8 cellular contexts compared by ENCODE assay signal in the genomic region with DNA sequence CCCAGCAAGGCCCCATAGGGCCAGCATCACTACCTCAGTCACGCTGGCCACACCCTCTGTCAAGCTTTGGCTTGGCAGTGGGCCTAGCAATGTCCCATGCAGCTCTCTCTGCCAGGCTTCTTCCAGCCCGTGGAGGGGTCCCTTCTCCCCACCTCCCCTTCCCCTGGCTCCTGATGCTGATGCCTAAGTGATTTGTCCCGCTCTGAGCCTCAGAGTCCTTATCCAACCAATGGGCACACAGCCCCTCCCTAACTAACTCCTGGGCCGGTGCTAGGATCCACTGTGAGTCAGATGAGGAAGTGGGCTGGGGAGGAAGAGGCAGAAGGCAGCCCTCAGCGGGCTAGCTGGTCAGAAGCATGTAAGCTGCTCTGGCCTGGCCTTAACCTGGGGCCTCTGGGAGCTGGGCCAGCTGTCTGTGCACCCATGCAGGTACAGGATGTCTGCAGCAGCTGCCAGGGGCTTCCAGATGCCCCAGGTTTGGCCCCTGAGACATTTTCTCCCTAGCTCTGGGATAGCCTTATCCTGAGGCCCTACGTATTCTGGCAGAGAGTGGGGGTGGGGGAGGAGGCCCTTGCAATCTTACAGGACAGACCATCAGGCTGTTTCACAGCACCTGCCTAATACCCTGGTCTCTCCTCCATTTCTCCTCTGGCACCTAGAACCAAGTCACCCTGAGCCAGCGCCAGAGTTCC. TPM values are rescaled to one million over a fixed set of nuclear protein-coding genes. Genes with fewer than 3 reads are reported as not detected.
DNase-seq lines count a peak whose midpoint lies in the region; ATAC-seq lines count a peak whose summit lies in the region.

No MANE protein-coding gene starts in this region.

- WGBS in right cardiac atrium = 16% methylated on average over 7 of the region's 7 CpGs

- ATAC-seq in GM21786 (IDR thresholded peaks at IDR 0.05; ENCODE audit: unreplicated experiment) (peak; percentile 73), right cardiac atrium (peak; percentile 40 to 66)

- DNase-seq in GM03348 (ENCODE audit: low spot score) (peak; percentile 86), M059J (ENCODE audit: low read depth) (peak; percentile 84), amniotic stem cell (lab: John Stamatoyannopoulos, UW) (peak; percentile 58), right cardiac atrium (peak; percentile 73 to 84 (median 80)), renal cortical epithelial cell (ENCODE audit: low read depth) (peak; percentile 84)
- no peak for DNase-seq in activated CD4-positive, CD25-positive, alpha-beta regulatory T cell (lab: John Stamatoyannopoulos, UW)
- DNase-seq in activated CD4-positive, alpha-beta T cell treated with anti-CD3 and anti-CD28 coated beads, Interleukin-2, amount 50 U/mL, for 48 hours = no peak

- intact Hi-C loops in right cardiac atrium (cut with DNase I) = loop anchor here in 3 of 4 donors (10.0 kb wide), 2 partner anchors 48 to 92 kb away; partner anchors contain the start of gene NKTR (in 2 of the 3)

- H3K4me1 ChIP-seq in right cardiac atrium (ENCODE audit: control insufficient read depth, insufficient read depth, low read length) = peaks cover 18% of the 10 kb centered on the region

- H3K9me3 ChIP-seq in right cardiac atrium (ENCODE audit: control insufficient read depth, low read length) = no peaks in the 10 kb centered on the region

- H3K27me3 ChIP-seq in right cardiac atrium (ENCODE audit: control insufficient read depth, insufficient read depth) = no peaks in the 10 kb centered on the region

- H3K27ac ChIP-seq in right cardiac atrium (ENCODE audit: low read length) = peak overlapping the region; percentile 72

- H3K4me3 ChIP-seq in right cardiac atrium (ENCODE audit: low read length) = peak overlapping the region; percentile 82

RNA-seq across cellular contexts. Expression of gene ZBTB47, which starts 0.7 kb away (rescaled TPM):
- total RNA-seq in M059J (2014; rRNA removed; shearing (Covaris generic)) = 5.0 and 5.5 TPM in 2 replicates
- 100 to 1,000 TPM; 100 to 141 (median 118) TPM for total RNA-seq in right cardiac atrium
- 99.5 TPM for polyA plus RNA-seq in right cardiac atrium
- 16.7 and 39.2 TPM in 2 replicates for total RNA-seq in renal cortical epithelial cell

RNA-seq across cellular contexts. Expression of gene KLHL40, which starts 32.6 kb away (rescaled TPM):
- total RNA-seq in M059J (2014; rRNA removed; shearing (Covaris generic)) = not detected in 2 replicates
- total RNA-seq in right cardiac atrium (1 to 10 TPM in 1 of 4 donors, under 1 TPM in 3; 0.09 to 1.6 (median 0.40) TPM), renal cortical epithelial cell (not detected in 2 replicates)
- polyA plus RNA-seq in right cardiac atrium = 0.29 TPM

RNA-seq across cellular contexts. Expression of gene HHATL, which starts 49.8 kb away (rescaled TPM):
- not detected in 2 replicates for total RNA-seq in M059J (2014; rRNA removed; shearing (Covaris generic))
- total RNA-seq in right cardiac atrium = 100 to 1,000 TPM; 480 to 768 (median 570) TPM
- 622 TPM for polyA plus RNA-seq in right cardiac atrium
- total RNA-seq in renal cortical epithelial cell = not detected in 2 replicates

RNA-seq across cellular contexts. Expression of gene NKTR, which starts 52.3 kb away (rescaled TPM):
- 8.0 and 9.4 TPM in 2 replicates for total RNA-seq in M059J (2014; rRNA removed; shearing (Covaris generic))
- total RNA-seq in right cardiac atrium = 10 to 100 TPM; 27.7 to 35.8 (median 29.5) TPM
- polyA plus RNA-seq in right cardiac atrium = 22.6 TPM
- total RNA-seq in renal cortical epithelial cell = 22.9 and 68.4 TPM in 2 replicates

Comparison
In these comparisons a context has a peak if more than half of its experiments do, and no peak if none do; other contexts are left out.
1. DNase-seq: peak in GM03348 (single experiment), M059J (single experiment), amniotic stem cell (single experiment), right cardiac atrium (3 of 3) and renal cortical epithelial cell (single experiment); none in activated CD4-positive, CD25-positive, alpha-beta regulatory T cell (0 of 4) and activated CD4-positive, alpha-beta T cell treated with anti-CD3 and anti-CD28 coated beads, Interleukin-2, amount 50 U/mL, for 48 hours (0 of 2).
2. RNA of gene HHATL, which starts 49.8 kb away (total RNA-seq): 480 to 768 TPM in right cardiac atrium; not detected in renal cortical epithelial cell and not detected in M059J; every median in the first group is over 100 times any median in the second.